Comparison of ENCODE assay signal across 13 cellular contexts in the genomic region with DNA sequence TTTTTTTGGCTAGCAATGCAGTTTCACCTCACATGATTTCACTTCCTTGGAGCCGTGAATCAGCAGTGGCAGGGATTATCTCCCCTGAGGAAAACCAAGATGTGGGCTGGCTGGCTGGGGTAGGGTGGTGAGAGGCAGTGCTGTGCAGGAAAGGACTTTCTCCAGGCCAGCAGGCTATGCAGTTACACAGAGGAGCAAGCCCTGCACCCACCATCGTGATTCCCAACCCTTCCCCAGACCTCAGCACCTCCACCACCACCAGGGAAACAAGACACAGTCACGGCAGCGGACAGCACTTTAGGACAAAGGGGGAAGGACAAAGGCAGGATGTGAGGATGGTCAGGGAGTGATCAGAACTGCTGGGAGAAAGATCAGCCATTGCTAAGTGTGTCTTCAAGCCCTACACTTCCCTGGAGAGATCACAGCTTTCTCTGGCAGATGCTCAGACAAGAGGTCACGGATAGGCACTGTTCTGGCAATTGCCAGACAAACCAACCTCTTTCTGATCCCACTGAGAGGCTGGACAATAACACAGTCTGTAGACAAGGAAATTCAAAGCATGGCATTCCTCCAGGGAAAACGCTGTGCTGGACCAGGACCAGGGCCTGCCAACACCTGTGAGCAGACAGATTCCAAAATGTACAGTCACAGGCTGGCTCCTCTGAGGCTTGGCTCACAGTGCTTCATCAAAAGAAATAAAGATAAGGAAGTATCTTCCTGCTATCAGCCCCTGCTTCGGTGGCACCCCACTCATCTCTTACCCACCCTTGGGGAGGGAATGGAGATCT.
DNase-seq lines count a peak whose midpoint lies in the region; ATAC-seq and TF ChIP-seq lines count a peak whose summit lies in the region.
"Had no signal": no experiment of that assay in that cellular context is flagged by ENCODE, and none has a peak within 500 bp of the region (broad histone marks: within the 10 kb centered on the region; RNA-seq: fewer than 3 reads in every experiment).

No MANE protein-coding gene starts in this region.

- intact Hi-C loops in posterior cingulate gyrus (cut with DNase I) = no loop called here

- no peaks in the 10 kb centered on the region for H3K36me3 ChIP-seq in RWPE2 (ENCODE audit: low read depth)
- H3K36me3 ChIP-seq: esophagus squamous epithelium, lower lobe of right lung had no signal

- H3K27me3 ChIP-seq in RWPE2 (ENCODE audit: insufficient read depth, poor library complexity, severe bottlenecking) = no peaks in the 10 kb centered on the region
- H3K27me3 ChIP-seq: esophagus squamous epithelium had no signal

- peak; percentile 33 for DNase-seq in GM03348 (ENCODE audit: low spot score)
- no peak for DNase-seq in RWPE2 (ENCODE audit: low spot score)
- peak; percentile 50 for DNase-seq in fibroblast of mammary gland (ENCODE audit: low read depth)
- DNase-seq in omental fat pad (ENCODE audit: low spot score) = no peak
- DNase-seq in activated CD4-positive, alpha-beta T cell treated with anti-CD3 and anti-CD28 coated beads, Interleukin-2, amount 50 U/mL, for 48 hours = no peak
- no peak for DNase-seq in posterior cingulate gyrus
- DNase-seq in stimulated activated CD4-positive, alpha-beta T cell treated with anti-CD3 and anti-CD28 coated beads, Interleukin-12 subunit alpha, Interleukin-12 subunit beta, amount 100 ng/mL, for 4 hours = no peak
- DNase-seq: amniotic stem cell, COR-L47, esophagus squamous epithelium, KG1, lower lobe of right lung had no signal

- TF ChIP-seq CTCF in RWPE2 (IDR thresholded peaks at IDR 0.05; ENCODE audit: poor library complexity, severe bottlenecking) = no peak
- TF ChIP-seq CTCF in fibroblast of mammary gland (conservative IDR thresholded peaks at IDR 0.05; ENCODE audit: control insufficient read depth, insufficient read depth, low read depth, low read length) = no peak
- TF ChIP-seq CTCF in omental fat pad (IDR thresholded peaks at IDR 0.05) = no peak

- ATAC-seq in RWPE2 (ENCODE audit: low read depth) (peak; percentile 83), omental fat pad (ENCODE audit: low FRiP score) (peak; percentile 23), HG02798 (IDR thresholded peaks at IDR 0.05; ENCODE audit: poor library complexity, unreplicated experiment) (no peak)
- ATAC-seq: lower lobe of right lung had no signal

- H3K4me1 ChIP-seq in RWPE2 (ENCODE audit: insufficient read depth, poor library complexity, severe bottlenecking) = peaks cover 7% of the 10 kb centered on the region
- H3K4me1 ChIP-seq: lower lobe of right lung had no signal

- H3K4me3 ChIP-seq in RWPE2 (ENCODE audit: severe bottlenecking) (no peak overlapping the region), fibroblast of mammary gland (ENCODE audit: control insufficient read depth, low read depth, low read length) (no peak overlapping the region)
- H3K4me3 ChIP-seq: esophagus squamous epithelium, lower lobe of right lung had no signal

- H3K9me3 ChIP-seq in RWPE2 (ENCODE audit: severe bottlenecking) = no peaks in the 10 kb centered on the region
- H3K9me3 ChIP-seq: esophagus squamous epithelium, lower lobe of right lung had no signal

- H3K27ac ChIP-seq in RWPE2 (ENCODE audit: poor library complexity, severe bottlenecking) = peak overlapping the region; percentile 13
- H3K27ac ChIP-seq: esophagus squamous epithelium, lower lobe of right lung had no signal

Comparison
In these comparisons a context has a peak if more than half of its experiments do, and no peak if none do; other contexts are left out.
1. DNase-seq: peak in GM03348 (single experiment) and fibroblast of mammary gland (single experiment); none in RWPE2 (single experiment), omental fat pad (single experiment), activated CD4-positive, alpha-beta T cell treated with anti-CD3 and anti-CD28 coated beads, Interleukin-2, amount 50 U/mL, for 48 hours (0 of 2), posterior cingulate gyrus (0 of 10) and stimulated activated CD4-positive, alpha-beta T cell treated with anti-CD3 and anti-CD28 coated beads, Interleukin-12 subunit alpha, Interleukin-12 subunit beta, amount 100 ng/mL, for 4 hours (single experiment).